17 cellular contexts compared by ENCODE assay signal in genomic region chrX:22033818-22034217, GRCh38. TPM values are rescaled to one million over a fixed set of nuclear protein-coding genes. Genes with fewer than 3 reads are reported as not detected.
DNase-seq lines count a peak whose midpoint lies in the region; ATAC-seq and TF ChIP-seq lines count a peak whose summit lies in the region.
"Had no signal": no experiment of that assay in that cellular context is flagged by ENCODE, and none has a peak within 500 bp of the region (broad histone marks: within the 10 kb centered on the region; RNA-seq: fewer than 3 reads in every experiment).

No MANE protein-coding gene starts in this region.

- H3K27ac ChIP-seq in HEK293 (ENCODE audit: extremely low read depth, low read depth, low read length) = no peak overlapping the region; the same call in 1 of the 2 replicates
- H3K27ac ChIP-seq in sigmoid colon = no peak overlapping the region
- H3K27ac ChIP-seq: BLaER1 had no signal

- H3K4me1 ChIP-seq in HEK293 (ENCODE audit: control insufficient read depth, insufficient read depth, low read length) = 0 out of 2 replicates have a peak, but pooled peaks cover 2% of the 10 kb centered on the region
- no peaks in the 10 kb centered on the region for H3K4me1 ChIP-seq in sigmoid colon
- H3K4me1 ChIP-seq: HAP-1 had no signal

- H3K9me3 Mint-ChIP-seq in activated CD8-positive, alpha-beta T cell treated with anti-CD3 and anti-CD28 coated beads for 36 hours = no peaks in the 10 kb centered on the region
- no peaks in the 10 kb centered on the region for H3K9me3 Mint-ChIP-seq in activated CD8-positive, alpha-beta T cell treated with anti-CD3 and anti-CD28 coated beads, Interleukin-2, amount 10 ng/mL, durations not matched to agents 7 days and 5 days (ENCODE audit: insufficient read depth)
- H3K9me3 Mint-ChIP-seq in activated naive CD8-positive, alpha-beta T cell treated with anti-CD3 and anti-CD28 coated beads, Interleukin-2, amount 50 U/mL, for 24 hours = no peaks in the 10 kb centered on the region
- H3K9me3 Mint-ChIP-seq: CD8-positive, alpha-beta memory T cell; HFFc6 had no signal

- CTCF ChIA-PET in activated CD8-positive, alpha-beta T cell treated with anti-CD3 and anti-CD28 coated beads for 36 hours (lab: Charles Lee) = no interaction called here
- CTCF ChIA-PET in activated CD8-positive, alpha-beta T cell treated with anti-CD3 and anti-CD28 coated beads, Interleukin-2, amount 10 ng/mL, durations not matched to agents 7 days and 5 days (lab: Charles Lee) = no interaction called here
- CTCF ChIA-PET in HEK293 (lab: Yijun Ruan, JAX) = no interaction called here

- TF ChIP-seq EP300 in sigmoid colon (IDR thresholded peaks at IDR 0.05) = no peak

- peak overlapping the region; percentile 38 for H3K4me3 Mint-ChIP-seq in activated CD8-positive, alpha-beta T cell treated with anti-CD3 and anti-CD28 coated beads for 36 hours
- no peak overlapping the region for H3K4me3 Mint-ChIP-seq in activated CD8-positive, alpha-beta T cell treated with anti-CD3 and anti-CD28 coated beads, Interleukin-2, amount 10 ng/mL, durations not matched to agents 7 days and 5 days
- H3K4me3 Mint-ChIP-seq in activated naive CD8-positive, alpha-beta T cell treated with anti-CD3 and anti-CD28 coated beads, Interleukin-2, amount 50 U/mL, for 24 hours = peak overlapping the region; percentile 18
- H3K4me3 Mint-ChIP-seq: CD8-positive, alpha-beta memory T cell; HFFc6 had no signal

- H3K4me1 Mint-ChIP-seq in activated CD8-positive, alpha-beta T cell treated with anti-CD3 and anti-CD28 coated beads for 36 hours (ENCODE audit: low read depth) = peaks cover 37% of the 10 kb centered on the region
- peaks cover 15% of the 10 kb centered on the region for H3K4me1 Mint-ChIP-seq in activated CD8-positive, alpha-beta T cell treated with anti-CD3 and anti-CD28 coated beads, Interleukin-2, amount 10 ng/mL, durations not matched to agents 7 days and 5 days (ENCODE audit: low read depth)
- peaks cover 55% of the 10 kb centered on the region for H3K4me1 Mint-ChIP-seq in activated naive CD8-positive, alpha-beta T cell treated with anti-CD3 and anti-CD28 coated beads, Interleukin-2, amount 50 U/mL, for 24 hours

- peak overlapping the region; percentile 38 for H3K27ac Mint-ChIP-seq in activated CD8-positive, alpha-beta T cell treated with anti-CD3 and anti-CD28 coated beads for 36 hours
- no peak overlapping the region for H3K27ac Mint-ChIP-seq in activated CD8-positive, alpha-beta T cell treated with anti-CD3 and anti-CD28 coated beads, Interleukin-2, amount 10 ng/mL, durations not matched to agents 7 days and 5 days
- H3K27ac Mint-ChIP-seq in activated naive CD8-positive, alpha-beta T cell treated with anti-CD3 and anti-CD28 coated beads, Interleukin-2, amount 50 U/mL, for 24 hours = no peak overlapping the region
- H3K27ac Mint-ChIP-seq: CD8-positive, alpha-beta memory T cell; HFFc6 had no signal

- ATAC-seq in activated CD8-positive, alpha-beta T cell treated with anti-CD3 and anti-CD28 coated beads for 36 hours = no peak
- ATAC-seq in activated CD8-positive, alpha-beta T cell treated with anti-CD3 and anti-CD28 coated beads, Interleukin-2, amount 10 ng/mL, durations not matched to agents 7 days and 5 days = no peak
- ATAC-seq in activated naive CD8-positive, alpha-beta T cell treated with anti-CD3 and anti-CD28 coated beads, Interleukin-2, amount 50 U/mL, for 24 hours = no peak
- ATAC-seq in esophagus mucosa = no peak

- no peaks in the 10 kb centered on the region for H3K9me3 ChIP-seq in HEK293 (ENCODE audit: control insufficient read depth, insufficient read depth, low read depth, low read length)
- no peaks in the 10 kb centered on the region for H3K9me3 ChIP-seq in sigmoid colon
- H3K9me3 ChIP-seq: BLaER1, HAP-1 had no signal

- H3K27me3 Mint-ChIP-seq in activated CD8-positive, alpha-beta T cell treated with anti-CD3 and anti-CD28 coated beads for 36 hours = no peaks in the 10 kb centered on the region
- H3K27me3 Mint-ChIP-seq in activated CD8-positive, alpha-beta T cell treated with anti-CD3 and anti-CD28 coated beads, Interleukin-2, amount 10 ng/mL, durations not matched to agents 7 days and 5 days (ENCODE audit: low read depth) = no peaks in the 10 kb centered on the region
- H3K27me3 Mint-ChIP-seq in activated naive CD8-positive, alpha-beta T cell treated with anti-CD3 and anti-CD28 coated beads, Interleukin-2, amount 50 U/mL, for 24 hours = no peaks in the 10 kb centered on the region

- peaks cover 2% of the 10 kb centered on the region for H3K36me3 Mint-ChIP-seq in activated CD8-positive, alpha-beta T cell treated with anti-CD3 and anti-CD28 coated beads for 36 hours (ENCODE audit: low read depth)
- no peaks in the 10 kb centered on the region for H3K36me3 Mint-ChIP-seq in activated CD8-positive, alpha-beta T cell treated with anti-CD3 and anti-CD28 coated beads, Interleukin-2, amount 10 ng/mL, durations not matched to agents 7 days and 5 days (ENCODE audit: low read depth)
- no peaks in the 10 kb centered on the region for H3K36me3 Mint-ChIP-seq in activated naive CD8-positive, alpha-beta T cell treated with anti-CD3 and anti-CD28 coated beads, Interleukin-2, amount 50 U/mL, for 24 hours (ENCODE audit: low read depth)

- no peak overlapping the region for H3K4me3 ChIP-seq in HEK293 (ENCODE audit: low read depth, low read length)
- no peak overlapping the region for H3K4me3 ChIP-seq in sigmoid colon
- H3K4me3 ChIP-seq: BLaER1, HAP-1 had no signal

- POLR2A ChIA-PET in activated CD8-positive, alpha-beta T cell treated with anti-CD3 and anti-CD28 coated beads for 36 hours (lab: Charles Lee) = no interaction called here
- POLR2A ChIA-PET in activated CD8-positive, alpha-beta T cell treated with anti-CD3 and anti-CD28 coated beads, Interleukin-2, amount 10 ng/mL, durations not matched to agents 7 days and 5 days (lab: Charles Lee) = no interaction called here
- POLR2A ChIA-PET in HEK293 (lab: Yijun Ruan, JAX) = no interaction called here

- H3K36me3 ChIP-seq in HEK293 (ENCODE audit: control insufficient read depth in 2 of 2, insufficient read depth in 1 of 2, low read length in 2 of 2) (no peaks in the 10 kb centered on the region), sigmoid colon (no peaks in the 10 kb centered on the region)
- H3K36me3 ChIP-seq: BLaER1, HAP-1 had no signal

- DNase-seq in NCI-H345 (lab: John Stamatoyannopoulos, UW) (peak; percentile 19), NCI-H345 treated with DMSO at 0.1 percent for 48 hours (lab: John Stamatoyannopoulos, UW; ENCODE audit: unreplicated experiment) (no peak), sigmoid colon (no peak)
- no peak for DNase-seq in activated CD8-positive, alpha-beta T cell treated with anti-CD3 and anti-CD28 coated beads for 36 hours
- no peak for DNase-seq in activated CD8-positive, alpha-beta T cell treated with anti-CD3 and anti-CD28 coated beads, Interleukin-2, amount 10 ng/mL, durations not matched to agents 7 days and 5 days
- DNase-seq in activated naive CD8-positive, alpha-beta T cell treated with anti-CD3 and anti-CD28 coated beads, Interleukin-2, amount 50 U/mL, for 24 hours = no peak
- DNase-seq: 8988T; AML-193; CD8-positive, alpha-beta memory T cell; DMS53; GF-D8; GOT3; HFFc6 had no signal

- intact Hi-C loops in activated CD8-positive, alpha-beta T cell treated with anti-CD3 and anti-CD28 coated beads for 36 hours (cut with micrococcal nuclease) = no loop called here
- intact Hi-C loops in sigmoid colon (cut with DNase I) = no loop called here

- H3K27me3 ChIP-seq in sigmoid colon = no peaks in the 10 kb centered on the region
- H3K27me3 ChIP-seq: BLaER1 had no signal

- no peak for TF ChIP-seq CTCF in activated CD8-positive, alpha-beta T cell treated with anti-CD3 and anti-CD28 coated beads for 36 hours (IDR thresholded peaks at IDR 0.05)
- TF ChIP-seq CTCF in HEK293 (tag by site-specific recombination; IDR thresholded peaks at IDR 0.05) (no peak), sigmoid colon (IDR thresholded peaks at IDR 0.05) (no peak)

- TF ChIP-seq POLR2A in sigmoid colon (IDR thresholded peaks at IDR 0.05) = no peak

- WGBS in sigmoid colon, 2 donors = 47 to 61% methylated on average over 5 of the region's 5 CpGs

TF ChIP-seq in HEK293, 187 proteins besides CTCF, POLR2A, EP300 and RAD21 (continues in another document):
- TF ChIP-seq EGR2 (tag by site-specific recombination; IDR thresholded peaks at IDR 0.05; ENCODE audit: low read depth) (no peak), SP7 (tag by site-specific recombination; IDR thresholded peaks at IDR 0.05) (peak; percentile 64), ZNF571 (tag by site-specific recombination; IDR thresholded peaks at IDR 0.05) (no peak), ZNF488 (tag by site-specific recombination; IDR thresholded peaks at IDR 0.05) (no peak), ZNF266 (tag by site-specific recombination; IDR thresholded peaks at IDR 0.05; ENCODE audit: low read depth) (no peak), ZNF138 (tag by site-specific recombination; IDR thresholded peaks at IDR 0.05; ENCODE audit: borderline replicate concordance) (no peak), ZNF600 (tag by site-specific recombination; IDR thresholded peaks at IDR 0.05) (no peak), FEZF1 (tag by site-specific recombination; IDR thresholded peaks at IDR 0.05) (peak; percentile 86), ZNF768 (tag by site-specific recombination; IDR thresholded peaks at IDR 0.05) (no peak)

RNA-seq across cellular contexts. Expression of gene PHEX, which starts 1.7 kb away (rescaled TPM):
- 10 to 100 TPM; 22.7 to 25.2 TPM for total RNA-seq in activated CD8-positive, alpha-beta T cell treated with anti-CD3 and anti-CD28 coated beads for 36 hours
- under 1 TPM; 0.16 to 0.24 TPM for total RNA-seq in activated CD8-positive, alpha-beta T cell treated with anti-CD3 and anti-CD28 coated beads, Interleukin-2, amount 10 ng/mL, durations not matched to agents 7 days and 5 days
- total RNA-seq in esophagus mucosa = 0.36 TPM
- total RNA-seq in sigmoid colon = under 1 TPM; 0.16 to 0.83 (median 0.76) TPM
- under 1 TPM in 1 of 3 donors, not detected in 2; 0.17 TPM for polyA plus RNA-seq in sigmoid colon

Comparison
In these comparisons a context has a peak if more than half of its experiments do, and no peak if none do; other contexts are left out.
1. RNA of gene PHEX, which starts 1.7 kb away (total RNA-seq): 22.7 to 25.2 TPM in activated CD8-positive, alpha-beta T cell treated with anti-CD3 and anti-CD28 coated beads for 36 hours; 0.16 to 0.83 TPM in sigmoid colon, 0.36 TPM in esophagus mucosa (single experiment) and 0.16 to 0.24 TPM in activated CD8-positive, alpha-beta T cell treated with anti-CD3 and anti-CD28 coated beads, Interleukin-2, amount 10 ng/mL, durations not matched to agents 7 days and 5 days; every median in the first group is over 10 times any median in the second.